ENCODE assay signal across 20 cellular contexts in genomic region chr16:16915771-16916170, GRCh38.
A peak's percentile ranks its signal among the peaks of the same experiment; 100 is the strongest.
DNase-seq lines count a peak whose midpoint lies in the region; ATAC-seq, FAIRE-seq and TF ChIP-seq lines count a peak whose summit lies in the region.
"Had no signal": no experiment of that assay in that cellular context is flagged by ENCODE, and none has a peak within 500 bp of the region (broad histone marks: within the 10 kb centered on the region; RNA-seq: fewer than 3 reads in every experiment).

No MANE protein-coding gene starts in this region.

- DNase-seq in Caki2 (ENCODE audit: low read depth) (peak; percentile 25), DMS153 treated with DMSO at 0.1 percent for 48 hours (lab: John Stamatoyannopoulos, UW; ENCODE audit: unreplicated experiment) (peak; percentile 0), NCI-H2029 (lab: John Stamatoyannopoulos, UW) (peak; percentile 60), RCC 7860 (ENCODE audit: low spot score) (peak; percentile 9), Peyer's patch (no peak), tibial nerve (ENCODE audit: low spot score in 2 of 2) (no peak)
- DNase-seq: AML-193, GOT3, NCI-H1048, NCI-H1436 treated with DMSO at 0.1 percent for 48 hours, NCI-H774, SIG-M5, T-helper 1 cell, T-helper 9 cell had no signal

- H3K27ac ChIP-seq in Peyer's patch (no peak overlapping the region), tibial nerve (no peak overlapping the region)
- H3K27ac ChIP-seq: C4-2B, KMS-11, RWPE1 had no signal

- TF ChIP-seq POLR2A in Peyer's patch (IDR thresholded peaks at IDR 0.05) (no peak), tibial nerve (IDR thresholded peaks at IDR 0.05) (no peak)

- H3K4me1 ChIP-seq in Peyer's patch (no peaks in the 10 kb centered on the region), tibial nerve (no peaks in the 10 kb centered on the region)

- no peak for TF ChIP-seq CTCF in Peyer's patch (IDR thresholded peaks at IDR 0.05)
- TF ChIP-seq CTCF in tibial nerve (IDR thresholded peaks at IDR 0.05): no peak

- H3K4me3 ChIP-seq in Peyer's patch (no peak overlapping the region), tibial nerve (no peak overlapping the region)

- H3K36me3 ChIP-seq in Peyer's patch (no peaks in the 10 kb centered on the region), tibial nerve (no peaks in the 10 kb centered on the region)

- TF ChIP-seq EP300 in tibial nerve (IDR thresholded peaks at IDR 0.05): no peak

- 69 to 78% methylated on average over 2 to 3 of the region's 3 CpGs for WGBS in tibial nerve, 2 donors

- in situ Hi-C loops in Caki2 (cut with HindIII; ENCODE audit: low pct_unique_long_range_greater_than_20kb, low sequenced_read_pairs): no loop called here

- ATAC-seq in HG03135 (IDR thresholded peaks at IDR 0.05; ENCODE audit: unreplicated experiment): no peak

- H3K27me3 ChIP-seq in Peyer's patch (no peaks in the 10 kb centered on the region), tibial nerve (no peaks in the 10 kb centered on the region)

- no peaks in the 10 kb centered on the region for H3K9me3 ChIP-seq in Peyer's patch
- H3K9me3 ChIP-seq in tibial nerve: peaks cover 0 to 3% (median 0%) of the 10 kb centered on the region in 4 donors

- FAIRE-seq in RCC 7860 (lab: Jason Lieb, UNC): no peak
- FAIRE-seq: GM12892, GM18507 had no signal

Comparison
In these comparisons a context has a peak if more than half of its experiments do, and no peak if none do; other contexts are left out.
1. DNase-seq: peak in Caki2 (single experiment), DMS153 treated with DMSO at 0.1 percent for 48 hours (single experiment), NCI-H2029 (single experiment) and RCC 7860 (single experiment); none in Peyer's patch (0 of 3) and tibial nerve (0 of 2).